Comparison of ENCODE assay signal across 21 cellular contexts in the genomic region with DNA sequence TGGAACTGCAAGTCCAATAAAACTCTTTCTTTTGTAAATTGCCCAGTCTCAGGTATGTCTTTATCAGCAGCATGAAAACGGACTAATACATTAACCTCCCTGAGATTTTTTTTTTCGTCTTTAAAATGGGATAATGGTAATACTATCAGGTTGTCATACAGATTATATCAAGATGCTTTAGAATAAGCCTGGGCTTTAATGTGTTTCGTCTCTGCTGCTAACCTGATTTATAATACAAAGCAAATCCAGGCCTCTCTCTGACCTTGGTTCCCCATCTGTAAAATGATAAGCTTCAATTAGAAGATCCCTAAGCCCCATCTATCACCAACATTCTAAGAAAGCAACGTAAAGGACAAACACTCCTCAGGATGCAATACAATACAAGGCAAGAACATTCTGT.
DNase-seq lines count a peak whose midpoint lies in the region; ATAC-seq and TF ChIP-seq lines count a peak whose summit lies in the region.
"Had no signal": no experiment of that assay in that cellular context is flagged by ENCODE, and none has a peak within 500 bp of the region (broad histone marks: within the 10 kb centered on the region; RNA-seq: fewer than 3 reads in every experiment).

No MANE protein-coding gene starts in this region.

- H3K36me3 ChIP-seq in SK-N-SH (replicated peaks in 1 of 2; ENCODE audit: control insufficient read depth in 1 of 2, insufficient read depth in 2 of 2, low read length in 1 of 2) (no peaks in the 10 kb centered on the region), PC-3 (ENCODE audit: low read depth, low read length) (no peaks in the 10 kb centered on the region)
- H3K36me3 ChIP-seq: BE2C; BLaER1 treated with 17β-estradiol and CSF1 and Interleukin-3, amounts not matched to agents 10 nM and 100 nM; HAP-1 had no signal

- TF ChIP-seq CTCF in SK-N-SH (IDR thresholded peaks at IDR 0.05) (no peak), mesothelial cell of epicardium (IDR thresholded peaks at IDR 0.05; ENCODE audit: unreplicated experiment) (no peak), PC-3 (conservative IDR thresholded peaks at IDR 0.05; ENCODE audit: low read depth, low read length) (no peak)

- H3K4me1 ChIP-seq in SK-N-SH (ENCODE audit: control insufficient read depth in 1 of 2, insufficient read depth in 2 of 2, low read depth in 1 of 2, low read length in 1 of 2) (peaks cover 0 to 3% of the 10 kb centered on the region in 2 experiments; a peak in 1 of 4 replicates), PC-3 (ENCODE audit: insufficient read depth, low read length) (no peaks in the 10 kb centered on the region)
- H3K4me1 ChIP-seq: A549; BLaER1 treated with 17β-estradiol and CSF1 and Interleukin-3, amounts not matched to agents 10 nM and 100 nM; HAP-1 had no signal

- DNase-seq in NCI-H82 (lab: John Stamatoyannopoulos, UW) (peak; percentile 93), SK-N-SH (peak; percentile 27), mesothelial cell of epicardium (ENCODE audit: low spot score in 2 of 2, unreplicated experiment in 2 of 2) (no peak), hypothalamus (lab: John Stamatoyannopoulos, UW) (no peak), PC-3 (no peak)
- DNase-seq: 8988T; ACHN; AML-193; BE2C; CD4-positive, alpha-beta T cell; CD8-positive, alpha-beta memory T cell; DMS53; DMS79 treated with DMSO at 0.1 percent for 48 hours; GF-D8; GOT3; HFFc6 had no signal

- H3K9me2 ChIP-seq in SK-N-SH (no peaks in the 10 kb centered on the region), PC-3 (replicated peaks; ENCODE audit: low read length) (no peaks in the 10 kb centered on the region)

- H3K27ac ChIP-seq in SK-N-SH (ENCODE audit: low read depth in 2 of 2, low read length in 1 of 2) (peak overlapping the region in 1 of 2 experiments; percentile 47; a peak in 1 of 4 replicates), PC-3 (ENCODE audit: low read length) (no peak overlapping the region)
- H3K27ac ChIP-seq: A549; BLaER1 treated with 17β-estradiol and CSF1 and Interleukin-3, amounts not matched to agents 10 nM and 100 nM had no signal

- TF ChIP-seq EP300 in SK-N-SH (IDR thresholded peaks at IDR 0.05; ENCODE audit: borderline replicate concordance in 1 of 2, low read depth in 1 of 2, low read length in 1 of 2), result peak in 1 of 2 experiments; percentile 76; a peak in 2 of 4 replicates

- H3K27me3 Mint-ChIP-seq in mesothelial cell of epicardium (ENCODE audit: low read depth), result no peaks in the 10 kb centered on the region
- H3K27me3 Mint-ChIP-seq: CD4-positive, alpha-beta T cell had no signal

- H3K9me3 Mint-ChIP-seq in mesothelial cell of epicardium, result peaks cover 22% of the 10 kb centered on the region
- H3K9me3 Mint-ChIP-seq: CD4-positive, alpha-beta T cell had no signal

- H3K27me3 ChIP-seq in SK-N-SH (ENCODE audit: insufficient read depth) (no peaks in the 10 kb centered on the region), PC-3 (ENCODE audit: low read length) (no peaks in the 10 kb centered on the region)
- H3K27me3 ChIP-seq: BE2C; BLaER1 treated with 17β-estradiol and CSF1 and Interleukin-3, amounts not matched to agents 10 nM and 100 nM had no signal

- no peaks in the 10 kb centered on the region for H3K9me3 ChIP-seq in SK-N-SH
- H3K9me3 ChIP-seq in PC-3 (ENCODE audit: low read length), result no peaks in the 10 kb centered on the region
- H3K9me3 ChIP-seq: A549, HAP-1 had no signal

- H4K20me1 ChIP-seq in SK-N-SH (ENCODE audit: insufficient read depth) (no peaks in the 10 kb centered on the region), PC-3 (ENCODE audit: low read length) (no peaks in the 10 kb centered on the region)
- H4K20me1 ChIP-seq: BLaER1 treated with 17β-estradiol and CSF1 and Interleukin-3, amounts not matched to agents 10 nM and 100 nM had no signal

- peak overlapping the region; percentile 31 for H3K27ac Mint-ChIP-seq in mesothelial cell of epicardium
- H3K27ac Mint-ChIP-seq: CD14-positive monocyte; CD4-positive, alpha-beta T cell; CD8-positive, alpha-beta memory T cell; HFFc6 had no signal

- intact Hi-C loops in PC-3 (cut with micrococcal nuclease), result no loop called here

- no peak for ATAC-seq in GM18858 (IDR thresholded peaks at IDR 0.05; ENCODE audit: unreplicated experiment)
- no peak for ATAC-seq in PC-3
- ATAC-seq: A549 had no signal

- POLR2A ChIA-PET in SK-N-SH (lab: Yijun Ruan, JAX) (no interaction called here), PC-3 (lab: Charles Lee; ENCODE audit: unreplicated experiment) (no interaction called here)

- 4% methylated on average over 4 of the region's 4 CpGs for WGBS in SK-N-SH (ENCODE audit: low lambda C conversion rate)

- no peak overlapping the region for H3K9ac ChIP-seq in SK-N-SH
- no peak overlapping the region for H3K9ac ChIP-seq in PC-3 (ENCODE audit: low read length)
- H3K9ac ChIP-seq: BLaER1 treated with 17β-estradiol and CSF1 and Interleukin-3, amounts not matched to agents 10 nM and 100 nM had no signal

- H3K4me3 ChIP-seq in SK-N-SH (ENCODE audit: low read depth in 2 of 2, low read length in 1 of 2) (no peak overlapping the region), PC-3 (ENCODE audit: low read length) (no peak overlapping the region)
- H3K4me3 ChIP-seq: A549; BLaER1 treated with 17β-estradiol and CSF1 and Interleukin-3, amounts not matched to agents 10 nM and 100 nM; HAP-1 had no signal

- CTCF ChIA-PET in SK-N-SH (lab: Yijun Ruan, JAX), result interaction anchor here (0.6 to 1.8 kb wide), 3 partner anchors 9 to 661 kb away, joined by 3 to 7 read pairs (median 3); no protein-coding TSS in a partner anchor
- CTCF ChIA-PET in PC-3 (lab: Charles Lee), result no interaction called here

- H3K36me3 Mint-ChIP-seq in mesothelial cell of epicardium, result no peaks in the 10 kb centered on the region
- H3K36me3 Mint-ChIP-seq: CD14-positive monocyte; CD8-positive, alpha-beta memory T cell had no signal

- no peak overlapping the region for H3K4me3 Mint-ChIP-seq in mesothelial cell of epicardium
- H3K4me3 Mint-ChIP-seq: CD14-positive monocyte; CD4-positive, alpha-beta T cell; CD8-positive, alpha-beta memory T cell; HFFc6 had no signal

- H2AFZ ChIP-seq in SK-N-SH (ENCODE audit: low read depth) (no peak overlapping the region), PC-3 (ENCODE audit: low read length) (no peak overlapping the region)

- H3F3A ChIP-seq in SK-N-SH (replicated peaks; ENCODE audit: insufficient read depth) (no peaks in the 10 kb centered on the region), PC-3 (ENCODE audit: low read length, unreplicated experiment) (no peaks in the 10 kb centered on the region)

- H3K4me2 ChIP-seq in SK-N-SH, result no peak overlapping the region
- H3K4me2 ChIP-seq in PC-3 (ENCODE audit: low read length), result no peak overlapping the region
- H3K4me2 ChIP-seq: A549; BLaER1 treated with 17β-estradiol and CSF1 and Interleukin-3, amounts not matched to agents 10 nM and 100 nM had no signal

- no peak for TF ChIP-seq RAD21 in SK-N-SH (IDR thresholded peaks at IDR 0.05; ENCODE audit: low read length)

- BruUV-seq in PC-3 (replicated peaks; lab: Mats Ljungman, UMichigan), result no TSS peak

- H3K79me2 ChIP-seq in SK-N-SH (ENCODE audit: insufficient read depth), result no peaks in the 10 kb centered on the region
- no peaks in the 10 kb centered on the region for H3K79me2 ChIP-seq in PC-3 (ENCODE audit: low read length)

- peaks cover 25% of the 10 kb centered on the region for H3K4me1 Mint-ChIP-seq in mesothelial cell of epicardium
- H3K4me1 Mint-ChIP-seq: CD14-positive monocyte; CD8-positive, alpha-beta memory T cell had no signal

TF ChIP-seq in SK-N-SH, 30 proteins besides CTCF, POLR2A, EP300 and RAD21 (continues in another document):
- TF ChIP-seq NRF1 (IDR thresholded peaks at IDR 0.05; ENCODE audit: low read depth, low read length), result no peak
- no peak for TF ChIP-seq FOXM1 (IDR thresholded peaks at IDR 0.05; ENCODE audit: low read depth)
- TF ChIP-seq TEAD4 (IDR thresholded peaks at IDR 0.05; ENCODE audit: borderline replicate concordance, insufficient read depth), result no peak
- TF ChIP-seq FOSL2 (IDR thresholded peaks at IDR 0.05; ENCODE audit: borderline replicate concordance, low read depth), result no peak
- no peak for TF ChIP-seq EZH2phosphoT487 (IDR thresholded peaks at IDR 0.05; ENCODE audit: borderline replicate concordance, low read depth)
- peak; percentile 58; the same call in 1 of the 2 replicates for TF ChIP-seq FOXJ3 (CRISPR knock-in tag; IDR thresholded peaks at IDR 0.05)
- TF ChIP-seq, protein P1, sequence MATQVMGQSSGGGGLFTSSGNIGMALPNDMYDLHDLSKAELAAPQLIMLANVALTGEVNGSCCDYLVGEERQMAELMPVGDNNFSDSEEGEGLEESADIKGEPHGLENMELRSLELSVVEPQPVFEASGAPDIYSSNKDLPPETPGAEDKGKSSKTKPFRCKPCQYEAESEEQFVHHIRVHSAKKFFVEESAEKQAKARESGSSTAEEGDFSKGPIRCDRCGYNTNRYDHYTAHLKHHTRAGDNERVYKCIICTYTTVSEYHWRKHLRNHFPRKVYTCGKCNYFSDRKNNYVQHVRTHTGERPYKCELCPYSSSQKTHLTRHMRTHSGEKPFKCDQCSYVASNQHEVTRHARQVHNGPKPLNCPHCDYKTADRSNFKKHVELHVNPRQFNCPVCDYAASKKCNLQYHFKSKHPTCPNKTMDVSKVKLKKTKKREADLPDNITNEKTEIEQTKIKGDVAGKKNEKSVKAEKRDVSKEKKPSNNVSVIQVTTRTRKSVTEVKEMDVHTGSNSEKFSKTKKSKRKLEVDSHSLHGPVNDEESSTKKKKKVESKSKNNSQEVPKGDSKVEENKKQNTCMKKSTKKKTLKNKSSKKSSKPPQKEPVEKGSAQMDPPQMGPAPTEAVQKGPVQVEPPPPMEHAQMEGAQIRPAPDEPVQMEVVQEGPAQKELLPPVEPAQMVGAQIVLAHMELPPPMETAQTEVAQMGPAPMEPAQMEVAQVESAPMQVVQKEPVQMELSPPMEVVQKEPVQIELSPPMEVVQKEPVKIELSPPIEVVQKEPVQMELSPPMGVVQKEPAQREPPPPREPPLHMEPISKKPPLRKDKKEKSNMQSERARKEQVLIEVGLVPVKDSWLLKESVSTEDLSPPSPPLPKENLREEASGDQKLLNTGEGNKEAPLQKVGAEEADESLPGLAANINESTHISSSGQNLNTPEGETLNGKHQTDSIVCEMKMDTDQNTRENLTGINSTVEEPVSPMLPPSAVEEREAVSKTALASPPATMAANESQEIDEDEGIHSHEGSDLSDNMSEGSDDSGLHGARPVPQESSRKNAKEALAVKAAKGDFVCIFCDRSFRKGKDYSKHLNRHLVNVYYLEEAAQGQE (IDR thresholded peaks at IDR 0.05; ENCODE audit: low read depth, low read length), result no peak
- TF ChIP-seq RCOR1 (IDR thresholded peaks at IDR 0.05; ENCODE audit: low read length), result peak; percentile 50; the same call in 1 of the 2 replicates
- TF ChIP-seq ELF1 (IDR thresholded peaks at IDR 0.05), result no peak
- TF ChIP-seq TAF1 (IDR thresholded peaks at IDR 0.05; ENCODE audit: borderline replicate concordance, low read depth, low read length), result no peak
- no peak for TF ChIP-seq CHD2 (IDR thresholded peaks at IDR 0.05; ENCODE audit: low read length, partially characterized antibody)

Comparison
In these comparisons a context has a peak if more than half of its experiments do, and no peak if none do; other contexts are left out.
1. DNase-seq: peak in NCI-H82 (single experiment) and SK-N-SH (single experiment); none in mesothelial cell of epicardium (0 of 2), hypothalamus (0 of 51) and PC-3 (single experiment).